In genomic region chr15:76310470-76311070, GRCh38 we compare ENCODE assay signal across 8 cellular contexts. TPM values are rescaled to one million over a fixed set of nuclear protein-coding genes. Genes with fewer than 3 reads are reported as not detected.
A peak's percentile ranks its signal among the peaks of the same experiment; 100 is the strongest.
DNase-seq lines count a peak whose midpoint lies in the region; ATAC-seq and TF ChIP-seq lines count a peak whose summit lies in the region.

No MANE protein-coding gene starts in this region.

- H3K36me3 ChIP-seq in MG63 (peaks cover 12% of the 10 kb centered on the region), ascending aorta (no peaks in the 10 kb centered on the region), iPS-15b (ENCODE audit: control insufficient read depth, insufficient read depth, low read length) (no peaks in the 10 kb centered on the region)

- intact Hi-C loops in ascending aorta (cut with DNase I) = no loop called here

- H3K4me1 ChIP-seq in ascending aorta (peaks cover 0 to 8% of the 10 kb centered on the region in 2 donors), iPS-15b (ENCODE audit: control insufficient read depth, insufficient read depth, low read length) (peaks cover 12% of the 10 kb centered on the region)

- H3K4me3 ChIP-seq in MG63 = peak overlapping the region; percentile 81
- peak overlapping the region; percentile 72 to 96 for H3K4me3 ChIP-seq in ascending aorta
- H3K4me3 ChIP-seq in iPS-15b (ENCODE audit: low read depth, low read length) = peak overlapping the region; percentile 80

- H3K9me3 ChIP-seq in MG63 = no peaks in the 10 kb centered on the region
- H3K9me3 ChIP-seq in ascending aorta = no peaks in the 10 kb centered on the region
- no peaks in the 10 kb centered on the region for H3K9me3 ChIP-seq in iPS-15b (ENCODE audit: control insufficient read depth, insufficient read depth, low read length)

- TF ChIP-seq CTCF in ascending aorta (IDR thresholded peaks at IDR 0.05) = no peak

- peak overlapping the region; percentile 63 to 90 for H3K27ac ChIP-seq in ascending aorta

- peak overlapping the region; percentile 73 for H3K9ac ChIP-seq in iPS-15b (ENCODE audit: low read depth, low read length)

- DNase-seq in CD1c-positive myeloid dendritic cell (ENCODE audit: extremely low spot score) (peak; percentile 59), MG63 (no peak), ascending aorta (ENCODE audit: low spot score in 2 of 2) (no peak), SK-N-DZ (ENCODE audit: low spot score) (no peak), ecto neural progenitor cell (ENCODE audit: low spot score) (no peak)
- DNase-seq in stimulated activated CD8-positive, alpha-beta memory T cell treated with anti-CD3 and anti-CD28 coated beads, Interleukin-4, amount 100 ng/mL, for 48 hours = peak; percentile 55

- peak; percentile 28 for ATAC-seq in GM21447 (IDR thresholded peaks at IDR 0.05; ENCODE audit: unreplicated experiment)

- H3K27me3 ChIP-seq in MG63 = no peaks in the 10 kb centered on the region
- H3K27me3 ChIP-seq in ascending aorta = no peaks in the 10 kb centered on the region
- H3K27me3 ChIP-seq in iPS-15b (ENCODE audit: control insufficient read depth, insufficient read depth, low read length) = peaks cover 11% of the 10 kb centered on the region

RNA-seq across cellular contexts. Expression of gene ETFA, which starts 0.7 kb away (rescaled TPM):
- 362 and 427 TPM in 2 replicates for total RNA-seq in MG63 (2014; rRNA removed; shearing (Covaris generic); ENCODE audit: low replicate concordance)
- total RNA-seq in ascending aorta = 31.7 TPM
- polyA plus RNA-seq in SK-N-DZ (2014; cell fraction: cytosol; rRNA removed) = 238 and 247 TPM in 2 replicates
- 176 and 188 TPM in 2 replicates for polyA plus RNA-seq in SK-N-DZ (2014; cell fraction: nucleus; rRNA removed)

RNA-seq across cellular contexts. Expression of gene ISL2, which starts 26.0 kb away (rescaled TPM):
- 0.27 and 3.6 TPM in 2 replicates for total RNA-seq in MG63 (2014; rRNA removed; shearing (Covaris generic); ENCODE audit: low replicate concordance)
- not detected for total RNA-seq in ascending aorta
- 10.2 and 11.3 TPM in 2 replicates for polyA plus RNA-seq in SK-N-DZ (2014; cell fraction: cytosol; rRNA removed)
- polyA plus RNA-seq in SK-N-DZ (2014; cell fraction: nucleus; rRNA removed) = 19.9 and 23.2 TPM in 2 replicates

Comparison
In these comparisons a context has a peak if more than half of its experiments do, and no peak if none do; other contexts are left out.
1. DNase-seq: peak in CD1c-positive myeloid dendritic cell (single experiment) and stimulated activated CD8-positive, alpha-beta memory T cell treated with anti-CD3 and anti-CD28 coated beads, Interleukin-4, amount 100 ng/mL, for 48 hours (single experiment); none in MG63 (single experiment), ascending aorta (0 of 2), SK-N-DZ (single experiment) and ecto neural progenitor cell (single experiment).
2. RNA of gene ETFA, which starts 0.7 kb away (total RNA-seq): 362 to 427 TPM in MG63; 31.7 TPM in ascending aorta (single experiment); every median in the first group is over 10 times any median in the second.
3. Peak in every context shown above with its lines, with median percentiles within 50 percentile points of each other: H3K4me3 ChIP-seq.